In the genomic region with DNA sequence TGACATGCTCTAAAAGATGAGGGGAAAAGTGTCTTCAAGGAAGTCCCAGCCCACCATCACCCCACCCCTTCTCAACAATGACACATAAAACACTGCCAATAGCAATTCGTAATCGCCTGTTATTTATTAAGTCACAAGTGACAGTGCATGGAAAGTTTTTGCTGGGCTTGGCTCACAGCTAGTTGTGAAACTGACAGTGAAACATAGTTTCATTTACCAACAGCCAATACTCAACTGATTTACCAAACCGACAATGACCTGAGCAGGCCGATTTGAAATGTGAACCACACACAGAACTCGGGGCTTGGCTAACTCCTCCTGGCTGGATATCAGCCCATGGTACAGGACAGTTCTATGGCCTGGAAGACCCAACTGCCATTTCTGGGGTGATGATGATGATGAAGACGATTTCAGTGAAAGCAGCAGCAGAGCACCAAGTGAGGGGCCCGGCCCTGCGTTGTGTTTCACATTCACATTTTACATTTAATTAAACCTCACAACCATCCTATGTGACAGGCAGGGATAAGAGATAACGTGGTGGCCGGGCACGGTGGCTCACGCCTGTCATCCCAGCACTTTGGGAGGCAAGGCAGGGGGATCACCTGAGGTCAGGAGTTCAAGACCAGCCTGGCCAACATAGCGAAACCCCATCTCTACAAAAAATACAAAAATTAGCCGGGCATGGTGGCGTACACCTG, we compare ENCODE assay signal across 16 cellular contexts.
"Had no signal": no experiment of that assay in that cellular context is flagged by ENCODE, and none has a peak within 500 bp of the region (broad histone marks: within the 10 kb centered on the region; RNA-seq: fewer than 3 reads in every experiment).

No MANE protein-coding gene starts in this region.

- DNase-seq: activated CD4-positive, alpha-beta T cell treated with anti-CD3 and anti-CD28 coated beads for 4 hours; activated naive CD4-positive, alpha-beta T cell treated with anti-CD3 and anti-CD28 coated beads for 36 hours; adrenal gland; hippocampal formation; left ventricle myocardium inferior; naive thymus-derived CD8-positive, alpha-beta T cell; sigmoid colon; stimulated activated CD4-positive, alpha-beta T cell treated with anti-CD3 and anti-CD28 coated beads, Interleukin-12 subunit alpha, Interleukin-12 subunit beta, amount 100 ng/mL, for 4 hours; stimulated activated CD4-positive, alpha-beta T cell treated with anti-CD3 and anti-CD28 coated beads, Interleukin-2, amount 100 ng/mL, for 24 hours; stimulated activated naive CD4-positive, alpha-beta T cell; T-cell; trophoblast cell had no signal

- H3K27me3 ChIP-seq: adrenal gland, cardiac muscle cell, pancreas, sigmoid colon had no signal

- H3K27me3 Mint-ChIP-seq: naive thymus-derived CD8-positive, alpha-beta T cell; T-cell had no signal

- H3K27ac ChIP-seq: adrenal gland, cardiac muscle cell, left ventricle myocardium inferior, pancreas, sigmoid colon, VCaP had no signal

- H3K9me3 ChIP-seq: adrenal gland, left ventricle myocardium inferior, pancreas, sigmoid colon had no signal

- H3K4me3 ChIP-seq: adrenal gland, cardiac muscle cell, left ventricle myocardium inferior, pancreas, sigmoid colon had no signal

- ATAC-seq: naive thymus-derived CD8-positive, alpha-beta T cell; pancreas; T-cell had no signal

- H3K4me3 Mint-ChIP-seq: activated naive CD4-positive, alpha-beta T cell treated with anti-CD3 and anti-CD28 coated beads for 36 hours; naive thymus-derived CD8-positive, alpha-beta T cell; T-cell had no signal

- H3K4me1 Mint-ChIP-seq: naive thymus-derived CD8-positive, alpha-beta T cell; T-cell had no signal

- H3K9me3 Mint-ChIP-seq: activated naive CD4-positive, alpha-beta T cell treated with anti-CD3 and anti-CD28 coated beads for 36 hours; activated T-helper 2 cell treated with anti-CD3 and anti-CD28 coated beads, Interferon-gamma antibody, Interleukin-2, Interleukin-4, amounts not matched to agents 10 μg/mL and 5 μg/mL and 100 μg/mL, durations not matched to agents 14 hours and 24 hours and 36 hours; naive thymus-derived CD8-positive, alpha-beta T cell; T-cell had no signal

- H3K4me1 ChIP-seq: adrenal gland, left ventricle myocardium inferior, pancreas, sigmoid colon had no signal

- H3K27ac Mint-ChIP-seq: activated naive CD4-positive, alpha-beta T cell treated with anti-CD3 and anti-CD28 coated beads for 36 hours; activated T-helper 2 cell treated with anti-CD3 and anti-CD28 coated beads, Interferon-gamma antibody, Interleukin-2, Interleukin-4, amounts not matched to agents 10 μg/mL and 5 μg/mL and 100 μg/mL, durations not matched to agents 14 hours and 24 hours and 36 hours; T-cell had no signal

- FAIRE-seq: pancreas had no signal
